In the genomic region with DNA sequence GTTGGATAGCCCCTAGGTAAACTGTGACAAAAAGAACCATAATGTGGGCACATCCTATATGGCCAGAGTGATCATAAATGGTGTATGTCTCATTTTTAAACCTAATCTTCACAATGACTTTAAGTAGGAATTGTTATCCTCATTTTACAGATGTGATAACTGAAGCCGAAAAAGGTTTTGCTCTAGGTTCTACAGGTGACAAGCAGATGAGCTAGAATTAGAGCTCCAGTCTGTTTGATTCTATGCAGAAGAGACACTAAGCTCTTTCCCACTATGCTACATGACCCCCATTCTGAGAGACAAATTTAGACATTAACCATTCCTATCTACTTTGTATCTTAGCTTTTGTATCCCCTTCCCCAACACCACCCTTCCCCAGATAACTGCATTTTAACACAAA, we compare ENCODE assay signal across 22 cellular contexts. TPM values are rescaled to one million over a fixed set of nuclear protein-coding genes. Genes with fewer than 3 reads are reported as not detected.
DNase-seq lines count a peak whose midpoint lies in the region; FAIRE-seq and TF ChIP-seq lines count a peak whose summit lies in the region.
"Had no signal": no experiment of that assay in that cellular context is flagged by ENCODE, and none has a peak within 500 bp of the region (broad histone marks: within the 10 kb centered on the region; RNA-seq: fewer than 3 reads in every experiment).

No MANE protein-coding gene starts in this region.

- H3K27ac Mint-ChIP-seq in astrocyte (ENCODE audit: unreplicated experiment): no peak overlapping the region
- no peak overlapping the region for H3K27ac Mint-ChIP-seq in activated naive CD4-positive, alpha-beta T cell treated with anti-CD3 and anti-CD28 coated beads for 36 hours
- H3K27ac Mint-ChIP-seq: GM23338, HFFc6 had no signal

- H3K79me2 ChIP-seq in astrocyte (ENCODE audit: insufficient read depth, low read length) (no peaks in the 10 kb centered on the region), osteoblast (ENCODE audit: insufficient read depth, low read length) (no peaks in the 10 kb centered on the region)

- H3K36me3 ChIP-seq in astrocyte (ENCODE audit: insufficient read depth, low read length): no peaks in the 10 kb centered on the region
- H3K36me3 ChIP-seq in osteoblast (ENCODE audit: insufficient read depth, low read length): no peaks in the 10 kb centered on the region
- H3K36me3 ChIP-seq: SJSA1 had no signal

- in situ Hi-C loops in Caki2 (cut with HindIII; ENCODE audit: low pct_unique_long_range_greater_than_20kb, low sequenced_read_pairs): no loop called here

- intact Hi-C loops in activated naive CD4-positive, alpha-beta T cell treated with anti-CD3 and anti-CD28 coated beads for 36 hours (cut with micrococcal nuclease): loop anchor here (5.0 to 10.0 kb wide), 2 partner anchors 290 to 1278 kb away; partner anchors contain the start of genes MTHFD2L and USO1

- H3K9ac ChIP-seq in astrocyte (ENCODE audit: low read length): no peak overlapping the region

- no peak for TF ChIP-seq CTCF in astrocyte (IDR thresholded peaks at IDR 0.05; ENCODE audit: insufficient read depth, low read depth, low read length)
- TF ChIP-seq CTCF in epithelial cell of esophagus (IDR thresholded peaks at IDR 0.05; ENCODE audit: insufficient read depth, low read depth, low read length, missing control alignments): no peak
- no peak for TF ChIP-seq CTCF in osteoblast (IDR thresholded peaks at IDR 0.05; ENCODE audit: extremely low read depth, low read depth, low read length)

- no peak overlapping the region for H3K4me3 Mint-ChIP-seq in astrocyte (ENCODE audit: unreplicated experiment)
- H3K4me3 Mint-ChIP-seq in activated naive CD4-positive, alpha-beta T cell treated with anti-CD3 and anti-CD28 coated beads for 36 hours: no peak overlapping the region
- H3K4me3 Mint-ChIP-seq: GM23338, HFFc6 had no signal

- H2AFZ ChIP-seq in astrocyte (ENCODE audit: low read depth, low read length) (no peak overlapping the region), osteoblast (ENCODE audit: low read length) (no peak overlapping the region)
- H2AFZ ChIP-seq: GM23338 had no signal

- no peaks in the 10 kb centered on the region for H3K27me3 Mint-ChIP-seq in astrocyte (ENCODE audit: low read depth, unreplicated experiment)
- no peaks in the 10 kb centered on the region for H3K27me3 Mint-ChIP-seq in activated naive CD4-positive, alpha-beta T cell treated with anti-CD3 and anti-CD28 coated beads for 36 hours (ENCODE audit: low read depth)

- no peak overlapping the region for H3K27ac ChIP-seq in astrocyte (ENCODE audit: low read depth, low read length)
- H3K27ac ChIP-seq in osteoblast (ENCODE audit: low read depth, low read length): no peak overlapping the region
- H3K27ac ChIP-seq: HL-60, RWPE1, SJSA1 had no signal

- H3K9me3 ChIP-seq in astrocyte (ENCODE audit: insufficient read depth, low read depth, low read length): no peaks in the 10 kb centered on the region
- no peaks in the 10 kb centered on the region for H3K9me3 ChIP-seq in osteoblast (ENCODE audit: low read depth, low read length)
- H3K9me3 ChIP-seq: SJSA1 had no signal

- FAIRE-seq in astrocyte (lab: Jason Lieb, UNC) (no peak), RCC 7860 (lab: Jason Lieb, UNC) (no peak)
- FAIRE-seq: D721Med, G401.6, GM12892 had no signal

- H3K4me3 ChIP-seq in astrocyte (ENCODE audit: insufficient read depth, low read depth, low read length) (no peak overlapping the region), epithelial cell of esophagus (ENCODE audit: low read length) (peak overlapping the region; percentile 88), osteoblast (ENCODE audit: insufficient read depth, low read length) (no peak overlapping the region)
- H3K4me3 ChIP-seq: GM23338, SJSA1 had no signal

- peaks cover 25% of the 10 kb centered on the region for H3K4me1 ChIP-seq in astrocyte (ENCODE audit: insufficient read depth, low read length)
- H3K4me1 ChIP-seq in osteoblast (ENCODE audit: insufficient read depth, low read length): peaks cover 28% of the 10 kb centered on the region

- peak overlapping the region; percentile 14 for H3K4me2 ChIP-seq in astrocyte (ENCODE audit: low read length)
- H3K4me2 ChIP-seq in osteoblast (ENCODE audit: insufficient read depth, low read length): no peak overlapping the region
- H3K4me2 ChIP-seq: GM23338 had no signal

- H3K36me3 Mint-ChIP-seq in astrocyte (ENCODE audit: low read depth, unreplicated experiment): no peaks in the 10 kb centered on the region
- H3K36me3 Mint-ChIP-seq in activated naive CD4-positive, alpha-beta T cell treated with anti-CD3 and anti-CD28 coated beads for 36 hours (ENCODE audit: low read depth): no peaks in the 10 kb centered on the region

- no peaks in the 10 kb centered on the region for H3K9me3 Mint-ChIP-seq in astrocyte (ENCODE audit: unreplicated experiment)
- H3K9me3 Mint-ChIP-seq in activated naive CD4-positive, alpha-beta T cell treated with anti-CD3 and anti-CD28 coated beads for 36 hours: no peaks in the 10 kb centered on the region
- H3K9me3 Mint-ChIP-seq: GM23338, HFFc6 had no signal

- peak; percentile 24 for DNase-seq in Caki2 (ENCODE audit: low read depth)
- no peak for DNase-seq in astrocyte (ENCODE audit: low read depth)
- DNase-seq in epithelial cell of esophagus (ENCODE audit: low read depth): no peak
- peak; percentile 36 for DNase-seq in osteoblast (ENCODE audit: insufficient read length, low spot score, missing footprints)
- no peak for DNase-seq in RCC 7860 (ENCODE audit: low spot score)
- no peak for DNase-seq in activated naive CD4-positive, alpha-beta T cell treated with anti-CD3 and anti-CD28 coated beads for 36 hours
- no peak for DNase-seq in UCSD-AML1 (lab: John Stamatoyannopoulos, UW; ENCODE audit: unreplicated experiment)
- no peak for DNase-seq in activated naive CD4-positive, alpha-beta T cell treated with anti-CD3 and anti-CD28 coated beads, Interleukin-2, amount 50 U/mL, for 16 hours
- DNase-seq: AML-193, DMS79 treated with DMSO at 0.1 percent for 48 hours, HFFc6, NCI-H1417, NCI-H2029, NCI-H524 had no signal

- H4K20me1 ChIP-seq in astrocyte (ENCODE audit: insufficient read depth, low read length) (no peaks in the 10 kb centered on the region), osteoblast (ENCODE audit: insufficient read depth, low read length) (no peaks in the 10 kb centered on the region)

- H3K27me3 ChIP-seq in astrocyte (ENCODE audit: insufficient read depth, low read length) (no peaks in the 10 kb centered on the region), osteoblast (ENCODE audit: insufficient read depth, low read length) (no peaks in the 10 kb centered on the region)
- H3K27me3 ChIP-seq: SJSA1 had no signal

- H3K4me1 Mint-ChIP-seq in astrocyte (ENCODE audit: low read depth, unreplicated experiment): peaks cover 18% of the 10 kb centered on the region
- peaks cover 4% of the 10 kb centered on the region for H3K4me1 Mint-ChIP-seq in activated naive CD4-positive, alpha-beta T cell treated with anti-CD3 and anti-CD28 coated beads for 36 hours (ENCODE audit: low read depth)

- CTCF ChIA-PET in activated naive CD4-positive, alpha-beta T cell treated with anti-CD3 and anti-CD28 coated beads for 36 hours (lab: Charles Lee): no interaction called here

RNA-seq across cellular contexts. Expression of gene AREG, which starts 2.0 kb away (rescaled TPM):
- total RNA-seq in Caki2 (2014; rRNA removed; shearing (Covaris generic); ENCODE audit: low replicate concordance): 20.6 and 30.6 TPM in 2 replicates
- total RNA-seq in astrocyte (0.79 and 1.5 TPM in 2 replicates), osteoblast (under 0.01 and 0.36 TPM in 2 replicates)
- total RNA-seq in activated naive CD4-positive, alpha-beta T cell treated with anti-CD3 and anti-CD28 coated beads for 36 hours: 1 to 10 TPM; 1.5 to 2.1 TPM
- total RNA-seq: A673, GM23338 had no signal

Comparison
In these comparisons a context has a peak if more than half of its experiments do, and no peak if none do; other contexts are left out.
1. DNase-seq: peak in Caki2 (single experiment) and osteoblast (single experiment); none in astrocyte (single experiment), epithelial cell of esophagus (single experiment), RCC 7860 (single experiment), activated naive CD4-positive, alpha-beta T cell treated with anti-CD3 and anti-CD28 coated beads for 36 hours (single experiment), UCSD-AML1 (single experiment) and activated naive CD4-positive, alpha-beta T cell treated with anti-CD3 and anti-CD28 coated beads, Interleukin-2, amount 50 U/mL, for 16 hours (single experiment).